ENCODE assay signal across 22 cellular contexts in the genomic region with DNA sequence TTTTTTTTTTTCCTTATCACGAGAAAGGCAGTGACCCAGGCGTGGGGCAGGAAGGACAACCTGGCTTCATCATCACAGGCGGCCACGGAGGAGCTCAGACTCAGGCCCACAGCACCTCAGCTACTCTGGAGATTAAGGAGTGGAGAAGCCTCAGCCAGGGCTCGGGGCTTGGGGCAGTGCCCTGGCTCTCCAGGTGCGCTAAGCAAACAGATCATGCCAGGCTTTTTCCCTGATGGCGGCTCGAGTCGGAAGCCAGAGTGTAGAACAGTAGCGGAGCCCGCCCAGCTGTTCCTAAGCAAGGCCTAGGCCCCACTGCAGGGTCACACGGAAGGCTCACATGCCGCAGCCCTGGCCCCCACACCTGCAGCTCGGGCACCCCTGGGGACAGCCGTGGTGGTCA.
DNase-seq lines count a peak whose midpoint lies in the region; ATAC-seq, FAIRE-seq and TF ChIP-seq lines count a peak whose summit lies in the region.
"Had no signal": no experiment of that assay in that cellular context is flagged by ENCODE, and none has a peak within 500 bp of the region (broad histone marks: within the 10 kb centered on the region; RNA-seq: fewer than 3 reads in every experiment).

No MANE protein-coding gene starts in this region.

- H3K27ac ChIP-seq in heart left ventricle (peak overlapping the region in 7 of 12 donors; percentile 11 to 70 (median 38)), neuronal stem cell (replicated peaks; ENCODE audit: low read length) (no peak overlapping the region), thyroid gland (peak overlapping the region in 2 of 3 donors; percentile 62 to 63), ovary (no peak overlapping the region)
- H3K27ac ChIP-seq: brain microvascular endothelial cell, SJSA1 had no signal

- no peak overlapping the region for H3K23ac ChIP-seq in neuronal stem cell (ENCODE audit: low read depth, low read length, poor library complexity)

- FAIRE-seq in GM19239 (lab: Jason Lieb, UNC), result no peak

- ATAC-seq in heart left ventricle (no peak), left ventricle myocardium superior (no peak), WTC11 (no peak), GM21367 (IDR thresholded peaks at IDR 0.05; ENCODE audit: unreplicated experiment) (no peak)
- ATAC-seq: activated CD4-positive, CD25-positive, alpha-beta regulatory T cell treated with anti-CD3 and anti-CD28 coated beads, Interleukin-2, amount 50 U/mL, for 24 hours; T-helper 17 cell had no signal

- peak overlapping the region; percentile 34 for H3K9ac ChIP-seq in neuronal stem cell (ENCODE audit: low read depth, low read length, poor library complexity)

- CTCF ChIA-PET in WTC11 (lab: Charles Lee), result interaction anchor here (0.7 to 1.8 kb wide), 4 partner anchors 40 to 146 kb away, joined by 4 to 7 read pairs (median 6); a partner anchor contains a TSS

- peak overlapping the region; percentile 57 for H2AK5ac ChIP-seq in neuronal stem cell (ENCODE audit: low read depth, low read length)

- no peaks in the 10 kb centered on the region for H3K79me1 ChIP-seq in neuronal stem cell (ENCODE audit: low read depth, low read length)

- no peak overlapping the region for H2BK12ac ChIP-seq in neuronal stem cell (ENCODE audit: low read length)

- peak overlapping the region; percentile 75 for H4K91ac ChIP-seq in neuronal stem cell (ENCODE audit: low read depth, low read length, poor library complexity)

- peaks cover 0 to 3% (median 0%) of the 10 kb centered on the region in 12 donors for H3K9me3 ChIP-seq in heart left ventricle
- H3K9me3 ChIP-seq in neuronal stem cell (replicated peaks in 1 of 2; ENCODE audit: control insufficient read depth in 2 of 2, insufficient read depth in 1 of 2, low read depth in 1 of 2, low read length in 2 of 2), result peaks cover 0 to 1% of the 10 kb centered on the region in 2 donors
- H3K9me3 ChIP-seq in thyroid gland, result no peaks in the 10 kb centered on the region
- H3K9me3 ChIP-seq in ovary, result no peaks in the 10 kb centered on the region
- H3K9me3 ChIP-seq: SJSA1 had no signal

- no peak overlapping the region for H4K8ac ChIP-seq in neuronal stem cell (ENCODE audit: low read depth, low read length)

- WGBS in heart left ventricle, 4 donors, result 76 to 79% (median 77%) methylated on average over 15 of the region's 15 CpGs
- no CpG with 5 or more reads among the region's 15 CpGs for WGBS in neuronal stem cell (ENCODE audit: extremely low coverage in 2 of 2, insufficient read length in 2 of 2, insufficient replicate concordance in 1 of 2), 2 donors
- 68% methylated on average over 12 of the region's 15 CpGs; no CpG with 5 or more reads in 1 of the 2 donors for WGBS in thyroid gland, 2 donors
- 81 to 87% (median 81%) methylated on average over 15 of the region's 15 CpGs for WGBS in ovary, 3 donors

- intact Hi-C loops in heart left ventricle (cut with DNase I), result loop anchor here in 2 of 10 donors (5.0 kb wide), 1 partner anchor 68 kb away; a partner anchor contains a TSS
- intact Hi-C loops in left ventricle myocardium superior (cut with micrococcal nuclease), result no loop called here
- intact Hi-C loops in thyroid gland (cut with DNase I), result no loop called here
- intact Hi-C loops in ovary (cut with DNase I), result loop anchor here in 1 of 4 donors (5.0 kb wide), 1 partner anchor 48 kb away; no protein-coding TSS in a partner anchor

- peak overlapping the region; percentile 32; the same call in 1 of the 2 replicates for H3K27ac Mint-ChIP-seq in WTC11
- H3K27ac Mint-ChIP-seq: activated naive CD8-positive, alpha-beta T cell; activated T-helper 1 cell treated with anti-CD3 and anti-CD28 coated beads, Interleukin-12 subunit alpha, Interleukin-12 subunit beta, Interleukin-2, Interleukin-4 antibody, amounts not matched to agents 30 ng/mL and 10 ng/mL and 1 ng/mL, durations not matched to agents 14 hours and 24 hours and 36 hours; CD4-positive, CD25-positive, alpha-beta regulatory T cell; dendritic cell treated with granulocyte-macrophage colony-stimulating factor and Interleukin-4, amounts not matched to agents 40 ng/mL and 50 ng/mL, for 4 days; naive B cell; T-helper 17 cell had no signal

- no peak overlapping the region for H3K14ac ChIP-seq in neuronal stem cell (ENCODE audit: low read length)

- DNase-seq in heart left ventricle, result no peak
- DNase-seq in left ventricle myocardium superior, result no peak
- DNase-seq in WTC11 (ENCODE audit: low spot score), result no peak
- no peak for DNase-seq in neuronal stem cell (ENCODE audit: low spot score)
- peak; percentile 61 for DNase-seq in thyroid gland
- DNase-seq in ovary, result no peak
- no peak for DNase-seq in GM19239 (ENCODE audit: insufficient read length, low spot score)
- DNase-seq: activated CD8-positive, alpha-beta memory T cell treated with anti-CD3 and anti-CD28 coated beads for 24 hours; brain microvascular endothelial cell; CD4-positive, CD25-positive, alpha-beta regulatory T cell; DMS53; naive B cell; NCI-H1436 treated with DMSO at 0.1 percent for 48 hours; stimulated activated CD4-positive, alpha-beta T cell treated with anti-CD3 and anti-CD28 coated beads, Interleukin-12 subunit alpha, Interleukin-12 subunit beta, amount 100 ng/mL, for 4 hours; T-helper 17 cell; trophoblast cell had no signal

- H3K4me1 ChIP-seq in heart left ventricle, result peaks cover 2 to 33% (median 21%) of the 10 kb centered on the region in 12 donors
- peaks cover 3 to 4% of the 10 kb centered on the region in 2 donors for H3K4me1 ChIP-seq in neuronal stem cell (ENCODE audit: control insufficient read depth in 2 of 2, insufficient read depth in 1 of 2, low read depth in 1 of 2, low read length in 2 of 2)
- H3K4me1 ChIP-seq in thyroid gland, result peaks cover 17 to 33% of the 10 kb centered on the region in 2 donors
- H3K4me1 ChIP-seq in ovary (ENCODE audit: insufficient read depth), result peaks cover 4% of the 10 kb centered on the region

- H3K4me3 Mint-ChIP-seq in WTC11, result no peak overlapping the region
- H3K4me3 Mint-ChIP-seq: activated naive CD8-positive, alpha-beta T cell; activated T-helper 1 cell treated with anti-CD3 and anti-CD28 coated beads, Interleukin-12 subunit alpha, Interleukin-12 subunit beta, Interleukin-2, Interleukin-4 antibody, amounts not matched to agents 30 ng/mL and 10 ng/mL and 1 ng/mL, durations not matched to agents 14 hours and 24 hours and 36 hours; CD4-positive, CD25-positive, alpha-beta regulatory T cell; dendritic cell treated with granulocyte-macrophage colony-stimulating factor and Interleukin-4, amounts not matched to agents 40 ng/mL and 50 ng/mL, for 4 days; T-helper 17 cell had no signal

- peaks cover 10% of the 10 kb centered on the region for H3K4me1 Mint-ChIP-seq in WTC11

- H2BK120ac ChIP-seq in neuronal stem cell (ENCODE audit: low read depth, low read length), result no peak overlapping the region

- no peak overlapping the region for H3K4ac ChIP-seq in neuronal stem cell (ENCODE audit: low read length)

- no peak for TF ChIP-seq EP300 in ovary (IDR thresholded peaks at IDR 0.05)

- H2AFZ ChIP-seq in neuronal stem cell (ENCODE audit: low read length), result no peak overlapping the region

- no peaks in the 10 kb centered on the region for H3K27me3 Mint-ChIP-seq in WTC11 (ENCODE audit: low read depth)
- H3K27me3 Mint-ChIP-seq: activated naive CD8-positive, alpha-beta T cell; CD4-positive, CD25-positive, alpha-beta regulatory T cell; dendritic cell treated with granulocyte-macrophage colony-stimulating factor and Interleukin-4, amounts not matched to agents 40 ng/mL and 50 ng/mL, for 4 days; naive B cell; T-helper 17 cell had no signal

- no peak overlapping the region for H2BK15ac ChIP-seq in neuronal stem cell (ENCODE audit: low read length)

- H3K18ac ChIP-seq in neuronal stem cell (ENCODE audit: low read length), result peak overlapping the region; percentile 58

- peaks cover 0 to 11% (median 0%) of the 10 kb centered on the region in 9 donors for H3K36me3 ChIP-seq in heart left ventricle
- peaks cover 0 to 3% of the 10 kb centered on the region in 2 donors for H3K36me3 ChIP-seq in neuronal stem cell (replicated peaks in 1 of 2; ENCODE audit: control insufficient read depth in 2 of 2, insufficient read depth in 2 of 2, low read length in 2 of 2)
- H3K36me3 ChIP-seq in thyroid gland, result no peaks in the 10 kb centered on the region
- no peaks in the 10 kb centered on the region for H3K36me3 ChIP-seq in ovary
- H3K36me3 ChIP-seq: brain microvascular endothelial cell had no signal

- TF ChIP-seq CTCF in heart left ventricle (IDR thresholded peaks at IDR 0.05) (no peak), WTC11 (IDR thresholded peaks at IDR 0.05) (no peak), thyroid gland (IDR thresholded peaks at IDR 0.05) (no peak), ovary (IDR thresholded peaks at IDR 0.05) (no peak)

- TF ChIP-seq POLR2A in heart left ventricle (IDR thresholded peaks at IDR 0.05) (no peak), thyroid gland (IDR thresholded peaks at IDR 0.05) (no peak), ovary (IDR thresholded peaks at IDR 0.05) (no peak)

- H2BK5ac ChIP-seq in neuronal stem cell (ENCODE audit: low read length), result no peak overlapping the region

- POLR2A ChIA-PET in WTC11 (lab: Charles Lee), result no interaction called here

- no peak overlapping the region for H3K4me2 ChIP-seq in neuronal stem cell (ENCODE audit: insufficient read depth, low read length, poor library complexity, severe bottlenecking)

- H3K9me3 Mint-ChIP-seq in WTC11, result no peaks in the 10 kb centered on the region
- H3K9me3 Mint-ChIP-seq: activated T-helper 1 cell treated with anti-CD3 and anti-CD28 coated beads, Interleukin-12 subunit alpha, Interleukin-12 subunit beta, Interleukin-2, Interleukin-4 antibody, amounts not matched to agents 30 ng/mL and 10 ng/mL and 1 ng/mL, durations not matched to agents 14 hours and 24 hours and 36 hours; CD4-positive, CD25-positive, alpha-beta regulatory T cell; dendritic cell treated with granulocyte-macrophage colony-stimulating factor and Interleukin-4, amounts not matched to agents 40 ng/mL and 50 ng/mL, for 4 days; naive B cell had no signal

- no peaks in the 10 kb centered on the region for H3K27me3 ChIP-seq in heart left ventricle
- no peaks in the 10 kb centered on the region for H3K27me3 ChIP-seq in neuronal stem cell (ENCODE audit: control insufficient read depth in 3 of 3, insufficient read depth in 3 of 3, low read depth in 1 of 3, low read length in 3 of 3)
- no peaks in the 10 kb centered on the region for H3K27me3 ChIP-seq in thyroid gland
- H3K27me3 ChIP-seq in ovary, result no peaks in the 10 kb centered on the region
- H3K27me3 ChIP-seq: brain microvascular endothelial cell, SJSA1 had no signal

- H3K36me3 Mint-ChIP-seq in WTC11, result no peaks in the 10 kb centered on the region
- H3K36me3 Mint-ChIP-seq: activated naive CD8-positive, alpha-beta T cell; naive B cell had no signal

- H3K4me3 ChIP-seq in heart left ventricle, result no peak overlapping the region
- no peak overlapping the region for H3K4me3 ChIP-seq in neuronal stem cell (ENCODE audit: low read length in 2 of 2)
- H3K4me3 ChIP-seq in thyroid gland (replicated peaks in 1 of 3), result no peak overlapping the region
- no peak overlapping the region for H3K4me3 ChIP-seq in ovary
- H3K4me3 ChIP-seq: SJSA1 had no signal

TF ChIP-seq in WTC11, 78 proteins besides CTCF, POLR2A, EP300 and RAD21 (continues in another document):
- TF ChIP-seq, protein P1, sequence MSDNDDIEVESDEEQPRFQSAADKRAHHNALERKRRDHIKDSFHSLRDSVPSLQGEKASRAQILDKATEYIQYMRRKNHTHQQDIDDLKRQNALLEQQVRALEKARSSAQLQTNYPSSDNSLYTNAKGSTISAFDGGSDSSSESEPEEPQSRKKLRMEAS (CRISPR knock-in tag; IDR thresholded peaks at IDR 0.05), result no peak

Comparison
In these comparisons a context has a peak if more than half of its experiments do, and no peak if none do; other contexts are left out.
1. DNase-seq: peak in thyroid gland (2 of 2); none in heart left ventricle (0 of 5), left ventricle myocardium superior (single experiment), WTC11 (single experiment), neuronal stem cell (single experiment), ovary (0 of 5) and GM19239 (single experiment).
2. H3K27ac ChIP-seq: peak in heart left ventricle (7 of 12) and thyroid gland (2 of 3); none in neuronal stem cell (single experiment) and ovary (0 of 2).